In the genomic region with DNA sequence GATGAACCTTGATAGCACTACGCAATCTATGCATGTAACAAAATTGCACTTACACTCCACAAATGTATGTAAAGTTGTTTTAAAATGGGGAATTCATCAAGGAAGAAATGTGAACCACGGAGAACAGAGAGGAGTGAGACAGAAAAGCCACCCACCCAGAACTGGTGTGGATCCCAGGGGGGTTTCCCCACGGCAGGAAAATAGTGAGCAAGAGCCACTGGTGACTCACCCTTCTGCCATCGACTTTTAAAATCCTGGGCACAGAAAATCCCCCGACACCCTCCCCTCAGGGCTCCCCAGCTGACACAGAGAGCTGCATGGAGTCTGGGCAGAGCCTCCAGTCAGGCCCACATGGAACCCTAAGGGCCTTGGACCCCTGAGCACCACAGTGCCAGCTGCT, we compare ENCODE assay signal across 7 cellular contexts.
DNase-seq lines count a peak whose midpoint lies in the region; ATAC-seq lines count a peak whose summit lies in the region.
"Not testable (repeated sequence)": the region's sequence is repeated elsewhere in the genome, so short reads cannot be mapped to it uniquely, and the experiment has no call there.

No MANE protein-coding gene starts in this region.

- POLR2A ChIA-PET in activated CD4-positive, alpha-beta T cell treated with anti-CD3 and anti-CD28 coated beads for 36 hours (lab: Charles Lee), result not testable (repeated sequence)

- H3K4me1 Mint-ChIP-seq in activated CD4-positive, alpha-beta T cell treated with anti-CD3 and anti-CD28 coated beads for 36 hours; activated naive CD8-positive, alpha-beta T cell treated with anti-CD3 and anti-CD28 coated beads, Interleukin-2, amount 50 U/mL, for 24 hours; stimulated activated naive CD8-positive, alpha-beta T cell treated with anti-CD3 and anti-CD28 coated beads, Interleukin-15, amount 100 ng/mL, for 72 hours: not testable (repeated sequence)

- peak; percentile 27 for DNase-seq in MG63
- DNase-seq in activated CD4-positive, alpha-beta T cell treated with anti-CD3 and anti-CD28 coated beads for 36 hours, result peak; percentile 10
- DNase-seq in activated CD8-positive, alpha-beta memory T cell treated with anti-CD3 and anti-CD28 coated beads, Interleukin-2, amount 50 U/mL, for 4 hours, result peak; percentile 14
- DNase-seq in activated naive CD8-positive, alpha-beta T cell treated with anti-CD3 and anti-CD28 coated beads, Interleukin-2, amount 50 U/mL, for 24 hours, result peak; percentile 2
- peak; percentile 5 for DNase-seq in stimulated activated CD4-positive, alpha-beta T cell treated with anti-CD3 and anti-CD28 coated beads, Interleukin-15, amount 100 ng/mL, for 24 hours
- peak; percentile 4 for DNase-seq in stimulated activated CD4-positive, alpha-beta T cell treated with anti-CD3 and anti-CD28 coated beads, Interleukin-4, amount 100 ng/mL, for 24 hours
- not testable (repeated sequence) for DNase-seq in stimulated activated naive CD8-positive, alpha-beta T cell treated with anti-CD3 and anti-CD28 coated beads, Interleukin-15, amount 100 ng/mL, for 72 hours

- not testable (repeated sequence) for H3K9me3 ChIP-seq in MG63

- H3K36me3 Mint-ChIP-seq in activated CD4-positive, alpha-beta T cell treated with anti-CD3 and anti-CD28 coated beads for 36 hours (ENCODE audit: low read depth); activated naive CD8-positive, alpha-beta T cell treated with anti-CD3 and anti-CD28 coated beads, Interleukin-2, amount 50 U/mL, for 24 hours (ENCODE audit: low read depth): not testable (repeated sequence)

- not testable (repeated sequence) for H3K27me3 Mint-ChIP-seq in activated CD4-positive, alpha-beta T cell treated with anti-CD3 and anti-CD28 coated beads for 36 hours; activated naive CD8-positive, alpha-beta T cell treated with anti-CD3 and anti-CD28 coated beads, Interleukin-2, amount 50 U/mL, for 24 hours; stimulated activated naive CD8-positive, alpha-beta T cell treated with anti-CD3 and anti-CD28 coated beads, Interleukin-15, amount 100 ng/mL, for 72 hours

- intact Hi-C loops in activated CD4-positive, alpha-beta T cell treated with anti-CD3 and anti-CD28 coated beads for 36 hours (cut with DNase I, micrococcal nuclease), result not testable (repeated sequence)

- H3K4me3 ChIP-seq in MG63, result not testable (repeated sequence)

- H3K36me3 ChIP-seq in MG63, result not testable (repeated sequence)

- ATAC-seq in activated CD4-positive, alpha-beta T cell treated with anti-CD3 and anti-CD28 coated beads for 36 hours, result not testable (repeated sequence)
- peak; percentile 40 for ATAC-seq in activated naive CD8-positive, alpha-beta T cell treated with anti-CD3 and anti-CD28 coated beads, Interleukin-2, amount 50 U/mL, for 24 hours
- peak; percentile 23 for ATAC-seq in stimulated activated naive CD8-positive, alpha-beta T cell treated with anti-CD3 and anti-CD28 coated beads, Interleukin-15, amount 100 ng/mL, for 72 hours

- not testable (repeated sequence) for H3K27me3 ChIP-seq in MG63

- H3K9me3 Mint-ChIP-seq in activated CD4-positive, alpha-beta T cell treated with anti-CD3 and anti-CD28 coated beads for 36 hours (ENCODE audit: low read depth); activated naive CD8-positive, alpha-beta T cell treated with anti-CD3 and anti-CD28 coated beads, Interleukin-2, amount 50 U/mL, for 24 hours; stimulated activated naive CD8-positive, alpha-beta T cell treated with anti-CD3 and anti-CD28 coated beads, Interleukin-15, amount 100 ng/mL, for 72 hours: not testable (repeated sequence)

- H3K4me3 Mint-ChIP-seq in activated CD4-positive, alpha-beta T cell treated with anti-CD3 and anti-CD28 coated beads for 36 hours; activated naive CD8-positive, alpha-beta T cell treated with anti-CD3 and anti-CD28 coated beads, Interleukin-2, amount 50 U/mL, for 24 hours; stimulated activated naive CD8-positive, alpha-beta T cell treated with anti-CD3 and anti-CD28 coated beads, Interleukin-15, amount 100 ng/mL, for 72 hours: not testable (repeated sequence)

- CTCF ChIA-PET in activated CD4-positive, alpha-beta T cell treated with anti-CD3 and anti-CD28 coated beads for 36 hours (lab: Charles Lee), result not testable (repeated sequence)

- not testable (repeated sequence) for H3K27ac Mint-ChIP-seq in activated CD4-positive, alpha-beta T cell treated with anti-CD3 and anti-CD28 coated beads for 36 hours; activated naive CD8-positive, alpha-beta T cell treated with anti-CD3 and anti-CD28 coated beads, Interleukin-2, amount 50 U/mL, for 24 hours; stimulated activated naive CD8-positive, alpha-beta T cell treated with anti-CD3 and anti-CD28 coated beads, Interleukin-15, amount 100 ng/mL, for 72 hours
